Comparison of ENCODE assay signal across 1 cellular context in the genomic region with DNA sequence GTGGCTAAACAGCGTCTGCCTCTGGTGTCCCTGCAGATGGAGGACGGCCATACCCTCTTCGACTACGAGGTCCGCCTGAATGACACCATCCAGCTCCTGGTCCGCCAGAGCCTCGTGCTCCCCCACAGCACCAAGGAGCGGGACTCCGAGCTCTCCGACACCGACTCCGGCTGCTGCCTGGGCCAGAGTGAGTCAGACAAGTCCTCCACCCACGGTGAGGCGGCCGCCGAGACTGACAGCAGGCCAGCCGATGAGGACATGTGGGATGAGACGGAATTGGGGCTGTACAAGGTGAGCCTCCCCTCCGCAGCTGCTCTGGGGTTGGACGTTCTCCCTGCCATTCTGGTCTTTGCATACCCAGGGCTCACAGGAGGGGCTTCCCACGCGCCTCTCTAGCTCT.
TF ChIP-seq lines count a peak whose summit lies in the region.

No MANE protein-coding gene starts in this region.

TF ChIP-seq in IMR-90, 13 proteins besides CTCF, POLR2A, EP300 and RAD21:
- TF ChIP-seq MAFK (IDR thresholded peaks at IDR 0.05; ENCODE audit: low read depth, low read length) (no peak), NFE2L2 (IDR thresholded peaks at IDR 0.05; ENCODE audit: low read depth, low read length) (no peak), FOS (IDR thresholded peaks at IDR 0.05; ENCODE audit: low read depth, low read length) (no peak)
- TF ChIP-seq, protein P1, sequence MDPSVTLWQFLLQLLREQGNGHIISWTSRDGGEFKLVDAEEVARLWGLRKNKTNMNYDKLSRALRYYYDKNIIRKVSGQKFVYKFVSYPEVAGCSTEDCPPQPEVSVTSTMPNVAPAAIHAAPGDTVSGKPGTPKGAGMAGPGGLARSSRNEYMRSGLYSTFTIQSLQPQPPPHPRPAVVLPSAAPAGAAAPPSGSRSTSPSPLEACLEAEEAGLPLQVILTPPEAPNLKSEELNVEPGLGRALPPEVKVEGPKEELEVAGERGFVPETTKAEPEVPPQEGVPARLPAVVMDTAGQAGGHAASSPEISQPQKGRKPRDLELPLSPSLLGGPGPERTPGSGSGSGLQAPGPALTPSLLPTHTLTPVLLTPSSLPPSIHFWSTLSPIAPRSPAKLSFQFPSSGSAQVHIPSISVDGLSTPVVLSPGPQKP (IDR thresholded peaks at IDR 0.05; ENCODE audit: borderline replicate concordance, low read depth, low read length), result no peak
